Comparison of ENCODE assay signal across 11 cellular contexts in genomic region chrX:129705377-129705925, GRCh38. TPM values are rescaled to one million over a fixed set of nuclear protein-coding genes. Genes with fewer than 3 reads are reported as not detected.
"Had no signal": no experiment of that assay in that cellular context is flagged by ENCODE, and none has a peak within 500 bp of the region (broad histone marks: within the 10 kb centered on the region; RNA-seq: fewer than 3 reads in every experiment).

No MANE protein-coding gene starts in this region.

- H3K36me3 ChIP-seq: HAP-1 had no signal

- H2AFZ ChIP-seq: GM23248 had no signal

- H3K9ac ChIP-seq: GM23248 had no signal

- H3K36me3 Mint-ChIP-seq: IgD-negative memory B cell had no signal

- DNase-seq: GM23248, GOT3, H7, HFFc6, KBM-7 had no signal

- H3K9me3 ChIP-seq: HAP-1 had no signal

- H3K27ac ChIP-seq: GM23248, HL-60 had no signal

- ATAC-seq: HCT116, HepG2 had no signal

- H3K27ac Mint-ChIP-seq: HFFc6, IgD-negative memory B cell had no signal

- H3K4me1 ChIP-seq: HAP-1 had no signal

- H3K4me1 Mint-ChIP-seq: IgD-negative memory B cell had no signal

- H3K4me3 ChIP-seq: GM23248, HAP-1 had no signal

- H3K4me3 Mint-ChIP-seq: HFFc6 had no signal

- FAIRE-seq: HepG2 had no signal

RNA-seq across cellular contexts. Expression of gene XPNPEP2, which starts 33.3 kb away (rescaled TPM):
- total RNA-seq: HFFc6, HT1080 had no signal

RNA-seq across cellular contexts. Expression of gene APLN, which starts 50.7 kb away (rescaled TPM):
- polyA plus RNA-seq: IgD-negative memory B cell had no signal
